In genomic region chr5:159316519-159317383, GRCh38 we compare ENCODE assay signal across 8 cellular contexts. TPM values are rescaled to one million over a fixed set of nuclear protein-coding genes. Genes with fewer than 3 reads are reported as not detected.
A peak's percentile ranks its signal among the peaks of the same experiment; 100 is the strongest.
DNase-seq lines count a peak whose midpoint lies in the region; ATAC-seq, FAIRE-seq and TF ChIP-seq lines count a peak whose summit lies in the region.

No MANE protein-coding gene starts in this region.

- H3K27ac ChIP-seq in KMS-11 (no peak overlapping the region), H1 (ENCODE audit: low read depth, low read length) (no peak overlapping the region)

- peak overlapping the region; percentile 71 for H3K4ac ChIP-seq in H1 (replicated peaks; ENCODE audit: insufficient read length, low read depth, low read length)

- H3K36me3 ChIP-seq in KMS-11 (ENCODE audit: insufficient read depth) (no peaks in the 10 kb centered on the region), H1 (ENCODE audit: control insufficient read depth in 2 of 4, insufficient read depth in 4 of 4, low read length in 3 of 4) (no peaks in the 10 kb centered on the region)

- DNase-seq in ACHN = peak; percentile 51
- peak; percentile 57 for DNase-seq in GM03348 (ENCODE audit: low spot score)
- peak; percentile 15 for DNase-seq in T-helper 9 cell
- DNase-seq in H1 (ENCODE audit: low read depth in 1 of 2, low spot score in 2 of 2) = no peak
- peak in 7 of 10 donors; percentile 15 to 42 (median 33) for DNase-seq in naive thymus-derived CD8-positive, alpha-beta T cell

- H3K4me3 ChIP-seq in KMS-11 (IDR thresholded peaks at IDR 0.05; ENCODE audit: insufficient read depth, low read depth, low read length) (no peak overlapping the region), H1 (ENCODE audit: extremely low read depth in 1 of 4, insufficient read depth in 2 of 4, low read depth in 3 of 4, low read length in 4 of 4) (no peak overlapping the region)

- no peaks in the 10 kb centered on the region for H3K79me1 ChIP-seq in H1 (ENCODE audit: low read depth, low read length)

- no peak overlapping the region for H3K27ac Mint-ChIP-seq in naive thymus-derived CD8-positive, alpha-beta T cell

- H3K9ac ChIP-seq in KMS-11 (no peak overlapping the region), H1 (replicated peaks in 1 of 4; ENCODE audit: extremely low read depth in 1 of 4, low read depth in 3 of 4, low read length in 3 of 4) (no peak overlapping the region)

- POLR2A ChIA-PET in H1 (lab: Charles Lee; ENCODE audit: partially characterized antibody) = interaction anchor here (0.8 to 1.2 kb wide), 3 partner anchors 19 to 159 kb away, joined by 3 read pairs; no protein-coding TSS in a partner anchor
- POLR2A ChIA-PET in naive thymus-derived CD8-positive, alpha-beta T cell (lab: Charles Lee) = interaction anchor here (1.0 kb wide), 1 partner anchor 160 kb away, joined by 3 read pairs; no protein-coding TSS in a partner anchor

- no peak overlapping the region for H3K14ac ChIP-seq in H1 (ENCODE audit: insufficient read length)

- no peaks in the 10 kb centered on the region for H3K27me3 ChIP-seq in KMS-11 (ENCODE audit: insufficient read depth, low read depth)
- H3K27me3 ChIP-seq in H1 (replicated peaks in 1 of 4; ENCODE audit: control insufficient read depth in 3 of 4, extremely low read depth in 1 of 4, insufficient read depth in 3 of 4, low read length in 3 of 4) = peaks cover 0 to 2% (median under 1%) of the 10 kb centered on the region in 4 experiments; a peak in 1 of 7 replicates

- H3K4me1 Mint-ChIP-seq in naive thymus-derived CD8-positive, alpha-beta T cell = no peaks in the 10 kb centered on the region

- TF ChIP-seq POLR2A in H1 (IDR thresholded peaks at IDR 0.05; ENCODE audit: control extremely low read depth in 1 of 2, low read depth in 2 of 2, low read length in 2 of 2) = no peak

- no peak overlapping the region for H3K23ac ChIP-seq in H1 (ENCODE audit: insufficient read length)

- no peak overlapping the region for H3K4me3 Mint-ChIP-seq in naive thymus-derived CD8-positive, alpha-beta T cell

- H3K27me3 Mint-ChIP-seq in naive thymus-derived CD8-positive, alpha-beta T cell = peaks cover 0 to 18% (median 6%) of the 10 kb centered on the region in 5 donors

- H3K79me2 ChIP-seq in KMS-11 (ENCODE audit: insufficient read depth, low read depth) (no peaks in the 10 kb centered on the region), H1 (ENCODE audit: control insufficient read depth in 1 of 2, insufficient read depth in 2 of 2, low read length in 2 of 2) (no peaks in the 10 kb centered on the region)

- peak; percentile 66 to 69 for ATAC-seq in naive thymus-derived CD8-positive, alpha-beta T cell
- ATAC-seq in GM19035 (IDR thresholded peaks at IDR 0.05; ENCODE audit: unreplicated experiment) = no peak
- no peak for ATAC-seq in HG03460 (IDR thresholded peaks at IDR 0.05; ENCODE audit: unreplicated experiment)

- no peak overlapping the region for H3K4me2 ChIP-seq in KMS-11
- no peak overlapping the region for H3K4me2 ChIP-seq in H1 (ENCODE audit: insufficient read depth in 1 of 2, low read depth in 2 of 2, low read length in 2 of 2)

- no peaks in the 10 kb centered on the region for H3K9me3 Mint-ChIP-seq in naive thymus-derived CD8-positive, alpha-beta T cell

- H3K23me2 ChIP-seq in H1 (ENCODE audit: low read depth, low read length) = no peaks in the 10 kb centered on the region

- no peak for TF ChIP-seq EP300 in H1 (IDR thresholded peaks at IDR 0.05; ENCODE audit: borderline replicate concordance in 1 of 2, low read depth in 2 of 2, low read length in 2 of 2)

- H4K91ac ChIP-seq in H1 (replicated peaks; ENCODE audit: insufficient read length, low read length) = no peak overlapping the region

- no peak overlapping the region for H3K18ac ChIP-seq in H1 (ENCODE audit: extremely low read depth, low read length)

- FAIRE-seq in H1 (lab: Jason Lieb, UNC) = peak; percentile 90

- WGBS in H1 (ENCODE audit: extremely low coverage in 1 of 2, insufficient coverage in 1 of 2, insufficient read length in 1 of 2, insufficient replicate concordance in 2 of 2, low coverage in 1 of 2, low lambda C conversion rate in 2 of 2, missing lambda C conversion rate in 1 of 2), 2 experiments = 78% methylated on average over 9 of the region's 9 CpGs; no CpG with 5 or more reads in 1 of the 2 experiments

- no peak overlapping the region for H2AFZ ChIP-seq in KMS-11 (ENCODE audit: low read depth)
- H2AFZ ChIP-seq in H1 (ENCODE audit: low read length) = peak overlapping the region; percentile 74; the same call in 1 of the 2 replicates

- no peak overlapping the region for H4K8ac ChIP-seq in H1 (ENCODE audit: extremely low read depth, insufficient read depth, low read length)

- no peak overlapping the region for H2BK5ac ChIP-seq in H1 (ENCODE audit: low read depth, low read length)

- H4K20me1 ChIP-seq in KMS-11 (ENCODE audit: insufficient read depth) (no peaks in the 10 kb centered on the region), H1 (replicated peaks in 1 of 2; ENCODE audit: control insufficient read depth in 1 of 2, insufficient read depth in 2 of 2, low read length in 2 of 2) (no peaks in the 10 kb centered on the region)

- no peak overlapping the region for H3K56ac ChIP-seq in H1 (replicated peaks; ENCODE audit: insufficient read length, low read depth, low read length)

- H2BK20ac ChIP-seq in H1 (ENCODE audit: low read length) = no peak overlapping the region

- in situ Hi-C loops in ACHN (cut with HindIII; ENCODE audit: low pct_ligation_motif_present, low pct_unique_long_range_greater_than_20kb, low sequenced_read_pairs) = no loop called here

- H2BK120ac ChIP-seq in H1 (replicated peaks; ENCODE audit: low read depth, low read length) = no peak overlapping the region

- H3K9me3 ChIP-seq in H1 (ENCODE audit: insufficient read depth in 2 of 2, low read depth in 1 of 2, low read length in 1 of 2) = no peaks in the 10 kb centered on the region

- H3K4me1 ChIP-seq in KMS-11 (ENCODE audit: low read depth, poor library complexity, severe bottlenecking) (no peaks in the 10 kb centered on the region), H1 (replicated peaks in 1 of 4; ENCODE audit: control insufficient read depth in 3 of 4, insufficient read depth in 4 of 4, low read length in 3 of 4) (no peaks in the 10 kb centered on the region; a peak in 1 of 7 replicates)

- CTCF ChIA-PET in H1 (lab: Charles Lee; ENCODE audit: partially characterized antibody) = interaction anchor here (0.6 to 3.8 kb wide), 36 partner anchors 9 to 623 kb away, joined by 3 to 38 read pairs (median 4); partner anchors contain the start of gene IL12B

- no peak overlapping the region for H2BK12ac ChIP-seq in H1 (ENCODE audit: low read depth, low read length)

- TF ChIP-seq CTCF in KMS-11 (conservative IDR thresholded peaks at IDR 0.05; ENCODE audit: low read depth, low read length) = peak; percentile 50
- TF ChIP-seq CTCF in H1 (IDR thresholded peaks at IDR 0.05; ENCODE audit: control extremely low read depth in 1 of 3, insufficient read depth in 1 of 3, low read depth in 1 of 3, low read length in 3 of 3) = peak; percentile 49 to 89 (median 66)

- no peak overlapping the region for H2BK15ac ChIP-seq in H1 (ENCODE audit: low read length)

- no peak overlapping the region for H4K5ac ChIP-seq in H1 (ENCODE audit: insufficient read length, low read depth, low read length)

- TF ChIP-seq RAD21 in H1 (IDR thresholded peaks at IDR 0.05 in 1 of 2, conservative IDR thresholded peaks at IDR 0.05 in 1 of 2; ENCODE audit: low read depth in 2 of 2, low read length in 2 of 2) = peak; percentile 72 to 78

- H3K36me3 Mint-ChIP-seq in naive thymus-derived CD8-positive, alpha-beta T cell = no peaks in the 10 kb centered on the region

- H2AK5ac ChIP-seq in H1 (ENCODE audit: low read depth, low read length) = no peak overlapping the region

TF ChIP-seq in H1, 55 proteins besides CTCF, POLR2A, EP300 and RAD21:
- TF ChIP-seq SP4 (IDR thresholded peaks at IDR 0.05; ENCODE audit: low read length) (no peak), MAX (IDR thresholded peaks at IDR 0.05) (0 out of 2 replicates have a peak, but pooled peaks have one; percentile 15), ATF3 (IDR thresholded peaks at IDR 0.05; ENCODE audit: insufficient read depth, low read depth, low read length) (no peak), BACH1 (IDR thresholded peaks at IDR 0.05; ENCODE audit: low read length) (no peak), KDM4A (IDR thresholded peaks at IDR 0.05; ENCODE audit: low read depth, low read length, severe bottlenecking) (no peak), KDM1A (IDR thresholded peaks at IDR 0.05; ENCODE audit: borderline replicate concordance, low read length) (no peak)

RNA-seq across cellular contexts. Expression of gene IL12B, which starts 13.5 kb away (rescaled TPM):
- not detected in 2 replicates for total RNA-seq in H1 (2021; fragmentation: NEBNext Ultra II Directional; extraction: Animal tissue kit (Norgen Biotek cat#: 25700))
- not detected in 2 replicates for polyA plus RNA-seq in H1 (2011; rRNA removed)
- polyA plus RNA-seq in H1 (2011; cell fraction: cytosol; rRNA removed) = not detected
- not detected for polyA plus RNA-seq in H1 (2011; cell fraction: nucleus; rRNA removed)
- not detected in 4 replicates for polyA plus RNA-seq in H1 (2012, experiment 1 of 2)
- polyA plus RNA-seq in H1 (2012, experiment 2 of 2) = not detected
- polyA plus RNA-seq in H1 (2013, experiment 1 of 2) = 0.02 TPM
- not detected for polyA plus RNA-seq in H1 (2013, experiment 2 of 2)
- not detected in 2 replicates for polyA minus RNA-seq in H1 (2011; rRNA and poly(A)+ RNA removed)
- polyA minus RNA-seq in H1 (2011; cell fraction: cytosol; rRNA and poly(A)+ RNA removed) = not detected
- polyA minus RNA-seq in H1 (2011; cell fraction: nucleus; rRNA and poly(A)+ RNA removed) = not detected
- total RNA-seq in naive thymus-derived CD8-positive, alpha-beta T cell = not detected
- polyA plus RNA-seq in naive thymus-derived CD8-positive, alpha-beta T cell = not detected

RNA-seq across cellular contexts. Expression of gene UBLCP1, which starts 53.7 kb away (rescaled TPM):
- 40.9 and 43.0 TPM in 2 replicates for total RNA-seq in H1 (2021; fragmentation: NEBNext Ultra II Directional; extraction: Animal tissue kit (Norgen Biotek cat#: 25700))
- polyA plus RNA-seq in H1 (2011; rRNA removed) = 6.8 and 13.0 TPM in 2 replicates
- 19.4 TPM for polyA plus RNA-seq in H1 (2011; cell fraction: cytosol; rRNA removed)
- 2.9 TPM for polyA plus RNA-seq in H1 (2011; cell fraction: nucleus; rRNA removed)
- polyA plus RNA-seq in H1 (2012, experiment 1 of 2) = 13.5 to 35.1 TPM (median 17.8 TPM) in 4 replicates
- polyA plus RNA-seq in H1 (2012, experiment 2 of 2) = 2.8 TPM
- 53.3 TPM for polyA plus RNA-seq in H1 (2013, experiment 1 of 2)
- 48.0 TPM for polyA plus RNA-seq in H1 (2013, experiment 2 of 2)
- polyA minus RNA-seq in H1 (2011; rRNA and poly(A)+ RNA removed) = 5.2 and 7.4 TPM in 2 replicates
- 7.0 TPM for polyA minus RNA-seq in H1 (2011; cell fraction: cytosol; rRNA and poly(A)+ RNA removed)
- 10.5 TPM for polyA minus RNA-seq in H1 (2011; cell fraction: nucleus; rRNA and poly(A)+ RNA removed)
- 10 to 100 TPM; 37.8 to 39.6 TPM for total RNA-seq in naive thymus-derived CD8-positive, alpha-beta T cell
- polyA plus RNA-seq in naive thymus-derived CD8-positive, alpha-beta T cell = 10 to 100 TPM; 60.7 to 68.4 (median 64.1) TPM

Comparison
In these comparisons a context has a peak if more than half of its experiments do, and no peak if none do; other contexts are left out.
1. DNase-seq: peak in ACHN (single experiment), GM03348 (single experiment), T-helper 9 cell (single experiment) and naive thymus-derived CD8-positive, alpha-beta T cell (7 of 10); none in H1 (0 of 2).
2. ATAC-seq: peak in naive thymus-derived CD8-positive, alpha-beta T cell (2 of 2); none in GM19035 (single experiment) and HG03460 (single experiment).